In genomic region chr4:79081973-79082372, GRCh38 we compare ENCODE assay signal across 18 cellular contexts.
DNase-seq lines count a peak whose midpoint lies in the region; ATAC-seq, FAIRE-seq and TF ChIP-seq lines count a peak whose summit lies in the region.
"Had no signal": no experiment of that assay in that cellular context is flagged by ENCODE, and none has a peak within 500 bp of the region (broad histone marks: within the 10 kb centered on the region; RNA-seq: fewer than 3 reads in every experiment).

No MANE protein-coding gene starts in this region.

- H2AFZ ChIP-seq in HepG2 (ENCODE audit: low read length) = no peak overlapping the region
- H2AFZ ChIP-seq: GM23338 had no signal

- H4K20me1 ChIP-seq in HepG2 (ENCODE audit: insufficient read depth, low read length) = no peaks in the 10 kb centered on the region

- peaks cover 8% of the 10 kb centered on the region; the same call in 1 of the 2 replicates for H3K9me3 ChIP-seq in HepG2 (ENCODE audit: low read length)
- no peaks in the 10 kb centered on the region for H3K9me3 ChIP-seq in right lobe of liver
- peaks cover 0 to 10% (median 4%) of the 10 kb centered on the region in 4 donors for H3K9me3 ChIP-seq in esophagus muscularis mucosa
- H3K9me3 ChIP-seq in prostate gland = no peaks in the 10 kb centered on the region
- no peaks in the 10 kb centered on the region for H3K9me3 ChIP-seq in testis
- peaks cover 0 to 8% of the 10 kb centered on the region in 2 donors for H3K9me3 ChIP-seq in breast epithelium

- TF ChIP-seq POLR2A in HepG2 (IDR thresholded peaks at IDR 0.05; ENCODE audit: insufficient read depth in 1 of 2, low read depth in 2 of 2, low read length in 2 of 2) = no peak
- no peak for TF ChIP-seq POLR2A in right lobe of liver (IDR thresholded peaks at IDR 0.05)
- TF ChIP-seq POLR2A in esophagus muscularis mucosa (IDR thresholded peaks at IDR 0.05; ENCODE audit: low read depth) = no peak
- no peak for TF ChIP-seq POLR2A in prostate gland (IDR thresholded peaks at IDR 0.05)
- no peak for TF ChIP-seq POLR2A in testis (IDR thresholded peaks at IDR 0.05)
- TF ChIP-seq POLR2A in breast epithelium (IDR thresholded peaks at IDR 0.05) = no peak

- no peak overlapping the region for H3K4me2 ChIP-seq in HepG2 (ENCODE audit: low read depth, low read length)
- H3K4me2 ChIP-seq: GM23338 had no signal

- TF ChIP-seq EP300 in HepG2 (IDR thresholded peaks at IDR 0.05; ENCODE audit: low read depth in 2 of 2, low read length in 2 of 2) (no peak), HepG2 (CRISPR knock-in tag; IDR thresholded peaks at IDR 0.05; ENCODE audit: borderline replicate concordance) (no peak), esophagus muscularis mucosa (IDR thresholded peaks at IDR 0.05) (no peak)

- intact Hi-C loops in HepG2 (cut with micrococcal nuclease; ENCODE audit: unreplicated experiment) (no loop called here), right lobe of liver (cut with DNase I) (no loop called here), esophagus muscularis mucosa (cut with DNase I) (loop anchor here (5.0 kb wide), 1 partner anchor 515 kb away; no protein-coding TSS in a partner anchor), prostate gland (cut with DNase I) (loop anchor here (10.0 kb wide), 2 partner anchors 93 to 203 kb away; no protein-coding TSS in a partner anchor), testis (cut with DNase I; ENCODE audit: low total_unique reads) (no loop called here), breast epithelium (cut with DNase I; ENCODE audit: low total_unique reads) (no loop called here)

- TF ChIP-seq CTCF in HepG2 (CRISPR knock-in tag; IDR thresholded peaks at IDR 0.05) = no peak
- TF ChIP-seq CTCF in right lobe of liver (IDR thresholded peaks at IDR 0.05) = no peak
- no peak for TF ChIP-seq CTCF in esophagus muscularis mucosa (IDR thresholded peaks at IDR 0.05)
- TF ChIP-seq CTCF in prostate gland (IDR thresholded peaks at IDR 0.05) = no peak
- TF ChIP-seq CTCF in testis (IDR thresholded peaks at IDR 0.05) = no peak
- TF ChIP-seq CTCF in breast epithelium (IDR thresholded peaks at IDR 0.05) = no peak

- ATAC-seq in HepG2 (no peak), right lobe of liver (no peak), GM21529 (IDR thresholded peaks at IDR 0.05; ENCODE audit: unreplicated experiment) (no peak)
- ATAC-seq: GM23338, HCT116 had no signal

- whole genome bisulfite sequencing in HepG2 (ENCODE audit: low lambda C conversion rate) = 0% methylated on average over 1 of the region's 1 CpG
- 9% methylated on average over 1 of the region's 1 CpG for WGBS in right lobe of liver (ENCODE audit: insufficient coverage, low coverage, low lambda C conversion rate, missing lambda C conversion rate)
- WGBS in esophagus muscularis mucosa = 77% methylated on average over 1 of the region's 1 CpG
- WGBS in prostate gland = 69% methylated on average over 1 of the region's 1 CpG
- 92 to 97% methylated on average over 1 of the region's 1 CpG for WGBS in testis, 2 donors

- no peak overlapping the region for H3K9ac ChIP-seq in HepG2 (ENCODE audit: insufficient read depth, low read depth, low read length)

- no peak for FAIRE-seq in HepG2 (lab: Jason Lieb, UNC)
- FAIRE-seq: GM12892, GM19239 had no signal

- no peak overlapping the region for H3K27ac ChIP-seq in HepG2 (ENCODE audit: extremely low read length, insufficient read depth, low read length)
- no peak overlapping the region for H3K27ac ChIP-seq in right lobe of liver
- peak overlapping the region; percentile 70 to 86 (median 78) for H3K27ac ChIP-seq in esophagus muscularis mucosa (replicated peaks in 1 of 4)
- peak overlapping the region; percentile 70 to 79 for H3K27ac ChIP-seq in prostate gland
- peak overlapping the region; percentile 35 to 77 for H3K27ac ChIP-seq in testis
- no peak overlapping the region for H3K27ac ChIP-seq in breast epithelium

- POLR2A ChIA-PET in HepG2 (lab: Yijun Ruan, JAX) = no interaction called here

- no TSS peak for BruUV-seq in HepG2 (replicated peaks; lab: Mats Ljungman, UMichigan)

- no peaks in the 10 kb centered on the region for H3K4me1 ChIP-seq in HepG2 (ENCODE audit: insufficient read depth, low read length)
- H3K4me1 ChIP-seq in right lobe of liver = no peaks in the 10 kb centered on the region
- H3K4me1 ChIP-seq in esophagus muscularis mucosa = peaks cover 0 to 33% (median 21%) of the 10 kb centered on the region in 4 donors
- H3K4me1 ChIP-seq in prostate gland (replicated peaks) = no peaks in the 10 kb centered on the region
- H3K4me1 ChIP-seq in testis = peaks cover 23% of the 10 kb centered on the region
- no peaks in the 10 kb centered on the region for H3K4me1 ChIP-seq in breast epithelium
- H3K4me1 ChIP-seq: Caco-2 had no signal

- in situ Hi-C loops in HepG2 (cut with HindIII; ENCODE audit: extremely low pct_ligation_motif_present, low pct_unique_long_range_greater_than_20kb) = no loop called here

- no peak overlapping the region for H3K4me3 ChIP-seq in HepG2 (replicated peaks in 1 of 3; ENCODE audit: insufficient read depth in 1 of 3, low read depth in 2 of 3, low read length in 3 of 3)
- H3K4me3 ChIP-seq in right lobe of liver = no peak overlapping the region
- H3K4me3 ChIP-seq in esophagus muscularis mucosa = no peak overlapping the region
- H3K4me3 ChIP-seq in prostate gland = no peak overlapping the region
- H3K4me3 ChIP-seq in testis = no peak overlapping the region
- no peak overlapping the region for H3K4me3 ChIP-seq in breast epithelium
- H3K4me3 ChIP-seq: GM23338 had no signal

- CTCF ChIA-PET in HepG2 (lab: Yijun Ruan, JAX; ENCODE audit: low intra/inter-chr PET ratio, low total read pairs) = no interaction called here

- H3K27me3 ChIP-seq in HepG2 (ENCODE audit: control insufficient read depth in 1 of 2, insufficient read depth in 2 of 2, low read length in 2 of 2) = no peaks in the 10 kb centered on the region
- H3K27me3 ChIP-seq in right lobe of liver = no peaks in the 10 kb centered on the region
- H3K27me3 ChIP-seq in esophagus muscularis mucosa = no peaks in the 10 kb centered on the region
- H3K27me3 ChIP-seq in prostate gland (replicated peaks; ENCODE audit: insufficient read depth) = no peaks in the 10 kb centered on the region
- no peaks in the 10 kb centered on the region for H3K27me3 ChIP-seq in testis
- H3K27me3 ChIP-seq in breast epithelium = no peaks in the 10 kb centered on the region

- DNase-seq in HepG2 (ENCODE audit: low spot score) = no peak
- no peak for DNase-seq in right lobe of liver
- no peak for DNase-seq in esophagus muscularis mucosa (ENCODE audit: extremely low spot score)
- no peak for DNase-seq in prostate gland (ENCODE audit: low spot score)
- DNase-seq in testis = no peak
- no peak for DNase-seq in breast epithelium (ENCODE audit: low spot score in 2 of 2)
- no peak for DNase-seq in COR-L47 (lab: John Stamatoyannopoulos, UW)
- DNase-seq: C1 segment of cervical spinal cord; Caco-2; CD4-positive, alpha-beta memory T cell; DMS153; DND-41; H9 had no signal

- TF ChIP-seq RAD21 in HepG2 (CRISPR knock-in tag; IDR thresholded peaks at IDR 0.05) = no peak

- no peaks in the 10 kb centered on the region for H3K79me2 ChIP-seq in HepG2 (ENCODE audit: insufficient read depth, low read length)

- H3K36me3 ChIP-seq in HepG2 (replicated peaks in 1 of 2; ENCODE audit: control insufficient read depth in 1 of 2, insufficient read depth in 2 of 2, low read length in 2 of 2) (no peaks in the 10 kb centered on the region), right lobe of liver (no peaks in the 10 kb centered on the region), esophagus muscularis mucosa (no peaks in the 10 kb centered on the region), prostate gland (no peaks in the 10 kb centered on the region), testis (ENCODE audit: low read depth, missing control alignments) (no peaks in the 10 kb centered on the region), breast epithelium (no peaks in the 10 kb centered on the region)

TF ChIP-seq in HepG2, 621 proteins besides CTCF, POLR2A, EP300 and RAD21:
- TF ChIP-seq FOXO1 (CRISPR knock-in tag; IDR thresholded peaks at IDR 0.05) = no peak
- TF ChIP-seq ZNF234 (CRISPR knock-in tag; conservative IDR thresholded peaks at IDR 0.05) = no peak
- peak; percentile 23; the same call in 1 of the 2 replicates for TF ChIP-seq ZFP1 (CRISPR knock-in tag; IDR thresholded peaks at IDR 0.05)

Comparison
In these comparisons a context has a peak if more than half of its experiments do, and no peak if none do; other contexts are left out.
1. H3K27ac ChIP-seq: peak in esophagus muscularis mucosa (4 of 4), prostate gland (2 of 2) and testis (2 of 2); none in HepG2 (single experiment), right lobe of liver (0 of 3) and breast epithelium (0 of 2).
2. intact Hi-C loops: an anchor here in esophagus muscularis mucosa (5.0 kb wide) and prostate gland (10.0 kb wide); none called in HepG2, right lobe of liver, testis and breast epithelium.